In the genomic region with DNA sequence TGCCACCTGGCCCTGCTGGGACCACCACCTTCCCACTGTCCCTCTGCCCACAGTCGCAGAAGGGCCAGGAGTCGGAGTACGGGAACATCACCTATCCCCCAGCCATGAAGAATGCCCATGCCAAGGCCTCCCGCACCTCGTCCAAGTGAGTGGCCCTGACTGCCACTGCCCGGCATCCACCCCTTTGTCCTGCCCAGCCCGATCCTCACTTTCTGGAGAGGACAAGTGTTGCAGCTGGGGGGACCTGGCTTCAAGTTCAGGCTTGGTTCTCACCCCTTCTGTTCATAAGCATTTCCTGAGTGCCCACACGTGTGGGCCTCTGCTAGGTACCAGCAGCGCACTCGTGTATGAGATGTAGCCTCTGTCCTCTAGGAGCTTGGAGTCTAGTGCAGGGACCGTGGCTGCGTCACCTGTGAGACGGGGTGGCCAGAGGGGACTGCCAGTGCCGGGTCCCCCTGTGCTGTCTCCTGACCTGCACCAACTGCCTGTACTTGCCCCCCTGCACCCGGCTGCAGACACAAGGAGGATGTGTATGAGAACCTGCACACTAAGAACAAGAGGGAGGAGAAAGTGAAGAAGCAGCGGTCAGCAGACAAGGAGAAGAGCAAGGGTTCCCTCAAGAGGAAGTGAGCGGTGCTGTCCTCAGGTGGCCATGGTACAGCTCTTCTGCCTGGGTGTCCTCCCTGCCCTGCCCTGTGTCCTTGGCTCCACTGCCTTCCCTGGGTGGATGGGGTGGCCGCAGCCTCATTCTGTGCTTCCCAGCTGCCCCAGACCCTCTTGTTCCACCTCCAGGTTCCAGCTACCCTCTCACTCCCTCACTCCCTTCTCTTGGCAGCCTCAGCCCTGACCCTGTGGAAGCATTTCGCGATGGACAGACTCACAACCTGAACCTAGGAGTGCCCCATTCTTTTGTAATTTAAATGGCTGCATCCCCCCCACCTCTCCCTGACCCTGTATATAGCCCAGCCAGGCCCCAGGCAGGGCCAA, we compare ENCODE assay signal across 8 cellular contexts. TPM values are rescaled to one million over a fixed set of nuclear protein-coding genes. Genes with fewer than 3 reads are reported as not detected.
A peak's percentile ranks its signal among the peaks of the same experiment; 100 is the strongest.
DNase-seq lines count a peak whose midpoint lies in the region; ATAC-seq and TF ChIP-seq lines count a peak whose summit lies in the region.

No MANE protein-coding gene starts in this region.

- DNase-seq in RPMI8226 (peak; percentile 80), posterior vena cava (ENCODE audit: low spot score) (peak; percentile 78), GDM1 (lab: John Stamatoyannopoulos, UW) (no peak), omental fat pad (ENCODE audit: low spot score) (no peak), NCI-H1436 treated with DMSO at 0.1 percent for 48 hours (lab: John Stamatoyannopoulos, UW) (no peak)
- DNase-seq in effector memory CD8-positive, alpha-beta T cell, result no peak

- H3K79me2 ChIP-seq in ACC112 (ENCODE audit: control insufficient read depth, insufficient read depth, low read length, unreplicated experiment), result no peaks in the 10 kb centered on the region

- H3K4me3 Mint-ChIP-seq in effector memory CD8-positive, alpha-beta T cell, result peak overlapping the region; percentile 87 to 98

- peak overlapping the region; percentile 99 for H3K27ac Mint-ChIP-seq in effector memory CD8-positive, alpha-beta T cell

- no peaks in the 10 kb centered on the region for H3K9me3 Mint-ChIP-seq in effector memory CD8-positive, alpha-beta T cell

- no peaks in the 10 kb centered on the region for H3K36me3 ChIP-seq in ACC112 (ENCODE audit: insufficient read depth, low read length)

- peaks cover 67 to 71% of the 10 kb centered on the region in 2 donors for H3K4me1 Mint-ChIP-seq in effector memory CD8-positive, alpha-beta T cell (ENCODE audit: low read depth in 2 of 2)

- H3K36me3 Mint-ChIP-seq in effector memory CD8-positive, alpha-beta T cell (ENCODE audit: insufficient read depth), result peaks cover 72% of the 10 kb centered on the region

- intact Hi-C loops in posterior vena cava (cut with DNase I), result loop anchor here (10.0 kb wide), 2 partner anchors 124 to 134 kb away; a partner anchor contains a TSS

- peaks cover 19% of the 10 kb centered on the region for H3K4me1 ChIP-seq in ACC112 (ENCODE audit: control insufficient read depth, insufficient read depth, low read length, unreplicated experiment)

- H3K27me3 ChIP-seq in ACC112 (ENCODE audit: insufficient read depth, low read length), result no peaks in the 10 kb centered on the region

- no peaks in the 10 kb centered on the region for H3K27me3 Mint-ChIP-seq in effector memory CD8-positive, alpha-beta T cell

- peak; percentile 6 for ATAC-seq in effector memory CD8-positive, alpha-beta T cell (replicated peaks)
- ATAC-seq in omental fat pad (ENCODE audit: low FRiP score), result no peak

- H2AFZ ChIP-seq in ACC112 (ENCODE audit: low read length, unreplicated experiment), result peak overlapping the region; percentile 51

- H3K27ac ChIP-seq in ACC112 (ENCODE audit: low read depth, low read length), result peak overlapping the region; percentile 87

- no peak for TF ChIP-seq CTCF in omental fat pad (IDR thresholded peaks at IDR 0.05)

- peak overlapping the region; percentile 60 for H3K4me3 ChIP-seq in ACC112 (ENCODE audit: low read depth, low read length)

- peak; percentile 42 for TF ChIP-seq POLR2A in GM15510 (IDR thresholded peaks at IDR 0.05; ENCODE audit: borderline replicate concordance, extremely low read depth, insufficient read length)

RNA-seq across cellular contexts. Expression of a gene that starts 9.4 kb away (rescaled TPM):
- 10 to 100 TPM; 18.7 to 31.4 TPM for total RNA-seq in posterior vena cava
- total RNA-seq in omental fat pad, result 10 to 100 TPM; 19.8 to 42.3 (median 35.9) TPM

RNA-seq across cellular contexts. Expression of a gene that starts 9.9 kb away (rescaled TPM):
- total RNA-seq in posterior vena cava (100 to 1,000 TPM in 1 of 2 donors, 10 to 100 TPM in 1; 98.8 to 110 TPM), omental fat pad (100 to 1,000 TPM; 173 to 218 (median 189) TPM)

RNA-seq across cellular contexts. Expression of a gene that starts 10.1 kb away (rescaled TPM):
- total RNA-seq in posterior vena cava (10 to 100 TPM; 38.4 to 43.9 TPM), omental fat pad (10 to 100 TPM; 28.8 to 47.1 (median 30.8) TPM)

RNA-seq across cellular contexts. Expression of a gene that starts 16.8 kb away (rescaled TPM):
- total RNA-seq in posterior vena cava (100 to 1,000 TPM; 189 to 206 TPM), omental fat pad (100 to 1,000 TPM; 280 to 555 (median 413) TPM)

RNA-seq across cellular contexts. Expression of a gene that starts 17.0 kb away (rescaled TPM):
- total RNA-seq in posterior vena cava (not detected), omental fat pad (not detected)

Comparison
In these comparisons a context has a peak if more than half of its experiments do, and no peak if none do; other contexts are left out.
1. DNase-seq: peak in RPMI8226 (single experiment) and posterior vena cava (single experiment); none in effector memory CD8-positive, alpha-beta T cell (0 of 3), GDM1 (single experiment), omental fat pad (single experiment) and NCI-H1436 treated with DMSO at 0.1 percent for 48 hours (single experiment).